Comparison of ENCODE assay signal across 1 cellular context in the genomic region with DNA sequence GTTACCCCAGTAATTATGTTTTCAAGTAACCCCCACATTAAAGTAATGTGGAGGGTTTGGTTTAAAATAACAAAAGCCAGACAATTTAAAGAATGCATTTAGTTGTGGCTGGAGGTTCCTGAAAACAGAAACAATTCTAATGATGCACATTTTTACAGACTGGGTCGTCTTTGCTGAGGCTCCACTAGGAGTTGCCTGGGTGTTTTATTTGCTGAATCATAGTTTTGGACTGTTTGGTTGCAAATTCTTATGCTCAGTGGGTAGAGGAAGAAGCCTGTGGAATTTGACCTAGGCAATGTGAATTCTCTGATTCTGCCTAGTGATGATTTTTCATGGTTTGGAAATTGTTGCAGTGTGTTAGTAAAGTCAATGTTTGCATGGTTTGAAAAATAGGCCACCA.
TF ChIP-seq lines count a peak whose summit lies in the region.

No MANE protein-coding gene starts in this region.

TF ChIP-seq in K562, 482 proteins besides CTCF, POLR2A, EP300 and RAD21:
- TF ChIP-seq ZNF197 (CRISPR knock-in tag; IDR thresholded peaks at IDR 0.05; ENCODE audit: low read depth): no peak
- peak; percentile 25; the same call in 1 of the 2 replicates for TF ChIP-seq MAFG (tag; conservative IDR thresholded peaks at IDR 0.05)
- no peak for TF ChIP-seq PTBP1 (IDR thresholded peaks at IDR 0.05; ENCODE audit: low read depth, low read length)
- peak; percentile 34; the same call in 1 of the 2 replicates for TF ChIP-seq C11orf30 (IDR thresholded peaks at IDR 0.05; ENCODE audit: low read depth)
- 0 out of 2 replicates have a peak, but pooled peaks have one; percentile 11 for TF ChIP-seq NFE2 (IDR thresholded peaks at IDR 0.05; ENCODE audit: low read depth)
- TF ChIP-seq ZNF316 (IDR thresholded peaks at IDR 0.05): peak; percentile 18; the same call in 1 of the 2 replicates
